ENCODE assay signal across 8 cellular contexts in genomic region chr17:54891176-54891821, GRCh38. TPM values are rescaled to one million over a fixed set of nuclear protein-coding genes. Genes with fewer than 3 reads are reported as not detected.
A peak's percentile ranks its signal among the peaks of the same experiment; 100 is the strongest.
DNase-seq lines count a peak whose midpoint lies in the region; ATAC-seq and TF ChIP-seq lines count a peak whose summit lies in the region.

No MANE protein-coding gene starts in this region.

- H3K36me3 ChIP-seq in DND-41 (ENCODE audit: insufficient read depth, low read length) = no peaks in the 10 kb centered on the region
- no peaks in the 10 kb centered on the region for H3K36me3 ChIP-seq in mesendoderm (ENCODE audit: control insufficient read depth, insufficient read depth, low read length)
- no peaks in the 10 kb centered on the region for H3K36me3 ChIP-seq in sigmoid colon
- H3K36me3 ChIP-seq in spleen = no peaks in the 10 kb centered on the region

- no peak overlapping the region; the same call in 1 of the 2 replicates for H2AFZ ChIP-seq in DND-41 (ENCODE audit: low read depth, low read length)

- peak; percentile 44; the same call in 1 of the 3 replicates for ATAC-seq in DND-41 (ENCODE audit: insufficient read depth, low read depth)

- H3K9me3 ChIP-seq in DND-41 (ENCODE audit: insufficient read depth, low read length, severe bottlenecking) (no peaks in the 10 kb centered on the region), sigmoid colon (no peaks in the 10 kb centered on the region), spleen (no peaks in the 10 kb centered on the region)

- H2BK120ac ChIP-seq in mesendoderm (ENCODE audit: low read depth, low read length) = no peak overlapping the region

- H2AK5ac ChIP-seq in mesendoderm (ENCODE audit: low read length) = no peak overlapping the region

- H3K4me2 ChIP-seq in DND-41 (ENCODE audit: insufficient read depth, low read length) = no peak overlapping the region
- H3K4me2 ChIP-seq in mesendoderm (ENCODE audit: low read length) = no peak overlapping the region

- H4K8ac ChIP-seq in mesendoderm (ENCODE audit: low read depth, low read length) = no peak overlapping the region

- H3K79me2 ChIP-seq in DND-41 (ENCODE audit: insufficient read depth, low read length) (no peaks in the 10 kb centered on the region), mesendoderm (ENCODE audit: control insufficient read depth, insufficient read depth, low read length) (no peaks in the 10 kb centered on the region)

- no peak overlapping the region for H2BK5ac ChIP-seq in mesendoderm (ENCODE audit: low read length)

- DNase-seq in DND-41 (peak; percentile 6), HPDE6-E6E7 (ENCODE audit: extremely low spot score) (peak; percentile 81), NCI-H82 (lab: John Stamatoyannopoulos, UW) (peak; percentile 82), choroid plexus epithelial cell (ENCODE audit: low read depth) (peak; percentile 86), mesendoderm (peak; percentile 80), sigmoid colon (no peak), spleen (no peak)
- DNase-seq in NK-92 treated with Interleukin-12 subunit alpha and Interleukin-12 subunit beta, amount 100 ng/mL, for 24 hours (lab: John Stamatoyannopoulos, UW) = no peak

- no peak for TF ChIP-seq EP300 in sigmoid colon (IDR thresholded peaks at IDR 0.05)

- no peak overlapping the region for H3K4ac ChIP-seq in mesendoderm (ENCODE audit: low read depth, low read length)

- H3K79me1 ChIP-seq in mesendoderm (ENCODE audit: low read length) = no peaks in the 10 kb centered on the region

- WGBS in mesendoderm (ENCODE audit: extremely low coverage, insufficient coverage, low lambda C conversion rate) = no CpG with 5 or more reads among the region's 1 CpG
- 2 to 3% methylated on average over 1 of the region's 1 CpG for WGBS in sigmoid colon, 2 donors
- WGBS in spleen, 5 donors = 0 to 6% (median 5%) methylated on average over 1 of the region's 1 CpG

- H3K9ac ChIP-seq in DND-41 (ENCODE audit: low read depth, low read length) (no peak overlapping the region), mesendoderm (ENCODE audit: low read length) (no peak overlapping the region)

- H3K18ac ChIP-seq in mesendoderm (ENCODE audit: low read length) = no peak overlapping the region

- intact Hi-C loops in sigmoid colon (cut with DNase I) (loop anchor here (5.0 kb wide), 1 partner anchor 1859 kb away; no protein-coding TSS in a partner anchor), spleen (cut with DNase I; ENCODE audit: low total_unique reads) (no loop called here)

- H3K4me3 ChIP-seq in DND-41 (ENCODE audit: low read depth in 1 of 2, low read length in 2 of 2) (no peak overlapping the region), choroid plexus epithelial cell (ENCODE audit: low read depth, low read length) (no peak overlapping the region), mesendoderm (ENCODE audit: low read length) (no peak overlapping the region), sigmoid colon (no peak overlapping the region), spleen (no peak overlapping the region)

- H3K56ac ChIP-seq in mesendoderm (ENCODE audit: low read length) = no peak overlapping the region

- TF ChIP-seq POLR2A in sigmoid colon (IDR thresholded peaks at IDR 0.05) = no peak
- TF ChIP-seq POLR2A in spleen (IDR thresholded peaks at IDR 0.05) = no peak

- H4K5ac ChIP-seq in mesendoderm (ENCODE audit: low read length) = no peak overlapping the region

- no peak overlapping the region for H2BK15ac ChIP-seq in mesendoderm (replicated peaks; ENCODE audit: low read depth)

- H4K20me1 ChIP-seq in DND-41 (ENCODE audit: insufficient read depth, low read length) = no peaks in the 10 kb centered on the region

- no peaks in the 10 kb centered on the region for H3K27me3 ChIP-seq in DND-41 (ENCODE audit: insufficient read depth, low read length, poor library complexity)
- H3K27me3 ChIP-seq in mesendoderm (ENCODE audit: insufficient read depth, low read length, poor library complexity) = no peaks in the 10 kb centered on the region
- H3K27me3 ChIP-seq in sigmoid colon = no peaks in the 10 kb centered on the region
- H3K27me3 ChIP-seq in spleen (replicated peaks in 1 of 7) = peaks cover 0 to 7% (median 0%) of the 10 kb centered on the region in 7 donors

- H3K4me1 ChIP-seq in DND-41 (ENCODE audit: insufficient read depth, low read length) (no peaks in the 10 kb centered on the region), mesendoderm (ENCODE audit: control insufficient read depth, low read depth, low read length) (no peaks in the 10 kb centered on the region), sigmoid colon (peaks cover 0 to 3% (median 0%) of the 10 kb centered on the region in 4 donors), spleen (no peaks in the 10 kb centered on the region)

- no peak overlapping the region for H3K23ac ChIP-seq in mesendoderm (ENCODE audit: low read length)

- TF ChIP-seq CTCF in DND-41 (IDR thresholded peaks at IDR 0.05; ENCODE audit: borderline replicate concordance, extremely low read depth, low read length, poor library complexity, severe bottlenecking) (peak; percentile 46), choroid plexus epithelial cell (conservative IDR thresholded peaks at IDR 0.05; ENCODE audit: low read depth, low read length) (peak; percentile 65), sigmoid colon (IDR thresholded peaks at IDR 0.05) (no peak), spleen (IDR thresholded peaks at IDR 0.05 in 8 of 11, conservative IDR thresholded peaks at IDR 0.05 in 3 of 11) (no peak)

- H3K27ac ChIP-seq in DND-41 (ENCODE audit: low read length) (no peak overlapping the region), mesendoderm (ENCODE audit: low read depth, low read length) (no peak overlapping the region), sigmoid colon (no peak overlapping the region), spleen (no peak overlapping the region)

RNA-seq across cellular contexts. Expression of gene TOM1L1, which starts 9.4 kb away (rescaled TPM):
- polyA plus RNA-seq in mesendoderm (2013, experiment 1 of 2) = 28.3 TPM
- polyA plus RNA-seq in mesendoderm (2013, experiment 2 of 2) = 31.0 TPM
- total RNA-seq in sigmoid colon (10 to 100 TPM; 23.8 to 30.8 (median 28.8) TPM), spleen (10 to 100 TPM in 1 of 7 donors, 1 to 10 TPM in 6; 3.0 to 14.3 (median 4.3) TPM)
- polyA plus RNA-seq in sigmoid colon (10 to 100 TPM; 23.0 to 61.7 (median 51.7) TPM), spleen (1 to 10 TPM; 2.3 to 5.5 (median 3.0) TPM)

Comparison
In these comparisons a context has a peak if more than half of its experiments do, and no peak if none do; other contexts are left out.
1. DNase-seq: peak in DND-41 (single experiment), HPDE6-E6E7 (single experiment), NCI-H82 (single experiment), choroid plexus epithelial cell (single experiment) and mesendoderm (single experiment); none in NK-92 treated with Interleukin-12 subunit alpha and Interleukin-12 subunit beta, amount 100 ng/mL, for 24 hours (single experiment), sigmoid colon (single experiment) and spleen (single experiment).
2. CTCF ChIP-seq: peak in DND-41 (single experiment) and choroid plexus epithelial cell (single experiment); none in sigmoid colon (0 of 4) and spleen (0 of 11).